11 cellular contexts compared by ENCODE assay signal in genomic region chr10:132987671-132988571, GRCh38. TPM values are rescaled to one million over a fixed set of nuclear protein-coding genes. Genes with fewer than 3 reads are reported as not detected.
A peak's percentile ranks its signal among the peaks of the same experiment; 100 is the strongest.
DNase-seq lines count a peak whose midpoint lies in the region; ATAC-seq, FAIRE-seq and TF ChIP-seq lines count a peak whose summit lies in the region.
"Had no signal": no experiment of that assay in that cellular context is flagged by ENCODE, and none has a peak within 500 bp of the region (broad histone marks: within the 10 kb centered on the region; RNA-seq: fewer than 3 reads in every experiment).

No MANE protein-coding gene starts in this region.

- no peaks in the 10 kb centered on the region for H3K79me2 ChIP-seq in H1 (ENCODE audit: control insufficient read depth in 1 of 2, insufficient read depth in 2 of 2, low read length in 2 of 2)

- POLR2A ChIA-PET in H1 (lab: Charles Lee; ENCODE audit: partially characterized antibody) = no interaction called here

- H2BK120ac ChIP-seq in H1 (replicated peaks; ENCODE audit: low read depth, low read length) (no peak overlapping the region), neuronal stem cell (ENCODE audit: low read depth, low read length) (no peak overlapping the region)

- H3K36me3 ChIP-seq in H1 (ENCODE audit: control insufficient read depth in 2 of 4, insufficient read depth in 4 of 4, low read length in 3 of 4) (no peaks in the 10 kb centered on the region), neuronal stem cell (replicated peaks in 1 of 2; ENCODE audit: control insufficient read depth in 2 of 2, insufficient read depth in 2 of 2, low read length in 2 of 2) (no peaks in the 10 kb centered on the region)
- H3K36me3 ChIP-seq: tibial nerve had no signal

- peak; percentile 81 for DNase-seq in DMS153 (lab: John Stamatoyannopoulos, UW)
- DNase-seq in NCI-H460 (ENCODE audit: extremely low read depth, low read depth) = peak; percentile 86
- no peak for DNase-seq in H1 (ENCODE audit: low read depth in 1 of 2, low spot score in 2 of 2)
- DNase-seq in neuronal stem cell (ENCODE audit: low spot score) = no peak
- no peak for DNase-seq in activated naive CD8-positive, alpha-beta T cell treated with anti-CD3 and anti-CD28 coated beads for 36 hours
- no peak for DNase-seq in NCI-H524 treated with DMSO at 0.1 percent for 48 hours (lab: John Stamatoyannopoulos, UW)
- no peak for DNase-seq in stimulated activated CD4-positive, alpha-beta T cell treated with anti-CD3 and anti-CD28 coated beads, Interleukin-1b, Interleukin-23, amount 100 ng/mL, for 48 hours
- DNase-seq: effector CD4-positive, alpha-beta T cell; NCI-H1092 had no signal

- H3K4me1 ChIP-seq in H1 (replicated peaks in 1 of 4; ENCODE audit: control insufficient read depth in 3 of 4, insufficient read depth in 4 of 4, low read length in 3 of 4) = peaks cover 0 to 9% (median 1%) of the 10 kb centered on the region in 4 experiments; a peak in 1 of 7 replicates
- H3K4me1 ChIP-seq in neuronal stem cell (ENCODE audit: control insufficient read depth in 2 of 2, insufficient read depth in 1 of 2, low read depth in 1 of 2, low read length in 2 of 2) = peaks cover 0 to 2% of the 10 kb centered on the region in 2 donors
- H3K4me1 ChIP-seq: tibial nerve had no signal

- H4K20me1 ChIP-seq in H1 (replicated peaks in 1 of 2; ENCODE audit: control insufficient read depth in 1 of 2, insufficient read depth in 2 of 2, low read length in 2 of 2) = peaks cover 0 to 1% of the 10 kb centered on the region in 2 experiments

- no peak overlapping the region for H4K8ac ChIP-seq in H1 (ENCODE audit: extremely low read depth, insufficient read depth, low read length)
- peak overlapping the region; percentile 72 for H4K8ac ChIP-seq in neuronal stem cell (ENCODE audit: low read depth, low read length)

- no peak for TF ChIP-seq CTCF in H1 (IDR thresholded peaks at IDR 0.05; ENCODE audit: control extremely low read depth in 1 of 3, insufficient read depth in 1 of 3, low read depth in 1 of 3, low read length in 3 of 3)

- H3K9me3 Mint-ChIP-seq in activated naive CD8-positive, alpha-beta T cell treated with anti-CD3 and anti-CD28 coated beads for 36 hours = no peaks in the 10 kb centered on the region

- CTCF ChIA-PET in H1 (lab: Charles Lee; ENCODE audit: partially characterized antibody) = interaction anchor here (0.8 to 1.6 kb wide), 4 partner anchors 18 to 110 kb away, joined by 3 to 4 read pairs (median 3); no protein-coding TSS in a partner anchor

- H3K27me3 Mint-ChIP-seq in activated naive CD8-positive, alpha-beta T cell treated with anti-CD3 and anti-CD28 coated beads for 36 hours = peaks cover 4% of the 10 kb centered on the region

- no peak for ATAC-seq in HG02981 (IDR thresholded peaks at IDR 0.05; ENCODE audit: unreplicated experiment)

- H3K4me3 ChIP-seq in H1 (ENCODE audit: extremely low read depth in 1 of 4, insufficient read depth in 2 of 4, low read depth in 3 of 4, low read length in 4 of 4) (no peak overlapping the region), neuronal stem cell (ENCODE audit: low read length in 2 of 2) (no peak overlapping the region)
- H3K4me3 ChIP-seq: tibial nerve had no signal

- no peak for TF ChIP-seq RAD21 in H1 (IDR thresholded peaks at IDR 0.05 in 1 of 2, conservative IDR thresholded peaks at IDR 0.05 in 1 of 2; ENCODE audit: low read depth in 2 of 2, low read length in 2 of 2)

- H3K79me1 ChIP-seq in H1 (ENCODE audit: low read depth, low read length) (no peaks in the 10 kb centered on the region), neuronal stem cell (ENCODE audit: low read depth, low read length) (peaks cover 2% of the 10 kb centered on the region)

- H2BK20ac ChIP-seq in H1 (ENCODE audit: low read length) = no peak overlapping the region

- H2BK15ac ChIP-seq in H1 (ENCODE audit: low read length) (no peak overlapping the region), neuronal stem cell (ENCODE audit: low read length) (no peak overlapping the region)

- H2BK12ac ChIP-seq in H1 (ENCODE audit: low read depth, low read length) = no peak overlapping the region
- H2BK12ac ChIP-seq in neuronal stem cell (ENCODE audit: low read length) = no peak overlapping the region

- H3K27ac ChIP-seq in H1 (ENCODE audit: low read depth, low read length) (no peak overlapping the region), neuronal stem cell (replicated peaks; ENCODE audit: low read length) (no peak overlapping the region)

- no peak overlapping the region for H4K5ac ChIP-seq in H1 (ENCODE audit: insufficient read length, low read depth, low read length)

- H3K9ac ChIP-seq in H1 (replicated peaks in 1 of 4; ENCODE audit: extremely low read depth in 1 of 4, low read depth in 3 of 4, low read length in 3 of 4) = no peak overlapping the region
- H3K9ac ChIP-seq in neuronal stem cell (ENCODE audit: low read depth, low read length, poor library complexity) = no peak overlapping the region

- H2AK5ac ChIP-seq in H1 (ENCODE audit: low read depth, low read length) (no peak overlapping the region), neuronal stem cell (ENCODE audit: low read depth, low read length) (peak overlapping the region; percentile 28)

- H2AFZ ChIP-seq in H1 (ENCODE audit: low read length) (no peak overlapping the region), neuronal stem cell (ENCODE audit: low read length) (peak overlapping the region; percentile 35)

- no peaks in the 10 kb centered on the region for H3K4me1 Mint-ChIP-seq in activated naive CD8-positive, alpha-beta T cell treated with anti-CD3 and anti-CD28 coated beads for 36 hours

- H3K9me3 ChIP-seq in H1 (ENCODE audit: insufficient read depth in 2 of 2, low read depth in 1 of 2, low read length in 1 of 2) = no peaks in the 10 kb centered on the region
- no peaks in the 10 kb centered on the region for H3K9me3 ChIP-seq in neuronal stem cell (replicated peaks in 1 of 2; ENCODE audit: control insufficient read depth in 2 of 2, insufficient read depth in 1 of 2, low read depth in 1 of 2, low read length in 2 of 2)
- H3K9me3 ChIP-seq: tibial nerve had no signal

- no peak overlapping the region for H3K18ac ChIP-seq in H1 (ENCODE audit: extremely low read depth, low read length)
- peak overlapping the region; percentile 89 for H3K18ac ChIP-seq in neuronal stem cell (ENCODE audit: low read length)

- WGBS in H1 (ENCODE audit: extremely low coverage in 1 of 2, insufficient coverage in 1 of 2, insufficient read length in 1 of 2, insufficient replicate concordance in 2 of 2, low coverage in 1 of 2, low lambda C conversion rate in 2 of 2, missing lambda C conversion rate in 1 of 2), 2 experiments = 94% methylated on average over 22 of the region's 29 CpGs; no CpG with 5 or more reads in 1 of the 2 experiments
- WGBS in neuronal stem cell (ENCODE audit: extremely low coverage in 2 of 2, insufficient read length in 2 of 2, insufficient replicate concordance in 1 of 2), 2 donors = no CpG with 5 or more reads among the region's 29 CpGs

- no peaks in the 10 kb centered on the region for H3K23me2 ChIP-seq in H1 (ENCODE audit: low read depth, low read length)

- H2BK5ac ChIP-seq in H1 (ENCODE audit: low read depth, low read length) = no peak overlapping the region
- no peak overlapping the region for H2BK5ac ChIP-seq in neuronal stem cell (ENCODE audit: low read length)

- H3K27ac Mint-ChIP-seq in activated naive CD8-positive, alpha-beta T cell treated with anti-CD3 and anti-CD28 coated beads for 36 hours = no peak overlapping the region

- no peak overlapping the region for H3K4ac ChIP-seq in H1 (replicated peaks; ENCODE audit: insufficient read length, low read depth, low read length)
- H3K4ac ChIP-seq in neuronal stem cell (ENCODE audit: low read length) = no peak overlapping the region

- TF ChIP-seq EP300 in H1 (IDR thresholded peaks at IDR 0.05; ENCODE audit: borderline replicate concordance in 1 of 2, low read depth in 2 of 2, low read length in 2 of 2) = no peak

- H3K36me3 Mint-ChIP-seq in activated naive CD8-positive, alpha-beta T cell treated with anti-CD3 and anti-CD28 coated beads for 36 hours = no peaks in the 10 kb centered on the region

- TF ChIP-seq POLR2A in H1 (IDR thresholded peaks at IDR 0.05; ENCODE audit: control extremely low read depth in 1 of 2, low read depth in 2 of 2, low read length in 2 of 2) = no peak

- no peak for FAIRE-seq in H1 (lab: Jason Lieb, UNC)

- no peak overlapping the region for H3K4me2 ChIP-seq in H1 (ENCODE audit: insufficient read depth in 1 of 2, low read depth in 2 of 2, low read length in 2 of 2)
- no peak overlapping the region for H3K4me2 ChIP-seq in neuronal stem cell (ENCODE audit: insufficient read depth, low read length, poor library complexity, severe bottlenecking)

- H3K56ac ChIP-seq in H1 (replicated peaks; ENCODE audit: insufficient read length, low read depth, low read length) = no peak overlapping the region

- no peak overlapping the region for H4K91ac ChIP-seq in H1 (replicated peaks; ENCODE audit: insufficient read length, low read length)
- H4K91ac ChIP-seq in neuronal stem cell (ENCODE audit: low read depth, low read length, poor library complexity) = no peak overlapping the region

- H3K23ac ChIP-seq in H1 (ENCODE audit: insufficient read length) (no peak overlapping the region), neuronal stem cell (ENCODE audit: low read depth, low read length, poor library complexity) (peak overlapping the region; percentile 67)

- H3K4me3 Mint-ChIP-seq in activated naive CD8-positive, alpha-beta T cell treated with anti-CD3 and anti-CD28 coated beads for 36 hours = no peak overlapping the region

- H3K14ac ChIP-seq in H1 (ENCODE audit: insufficient read length) (no peak overlapping the region), neuronal stem cell (ENCODE audit: low read length) (peak overlapping the region; percentile 95)

- H3K27me3 ChIP-seq in H1 (replicated peaks in 1 of 4; ENCODE audit: control insufficient read depth in 3 of 4, extremely low read depth in 1 of 4, insufficient read depth in 3 of 4, low read length in 3 of 4) (no peaks in the 10 kb centered on the region), neuronal stem cell (ENCODE audit: control insufficient read depth in 3 of 3, insufficient read depth in 3 of 3, low read depth in 1 of 3, low read length in 3 of 3) (peaks cover 0 to 26% (median 0%) of the 10 kb centered on the region in 3 experiments)

RNA-seq across cellular contexts. Expression of gene CFAP46, which starts 45.6 kb away (rescaled TPM):
- total RNA-seq in NCI-H460 (2014; rRNA removed; shearing (Covaris generic)) = 2.1 and 2.7 TPM in 2 replicates
- 2.2 and 8.6 TPM in 2 replicates for polyA plus RNA-seq in NCI-H460 (2014; cell fraction: nucleus; rRNA removed)
- total RNA-seq in H1 (2021; fragmentation: NEBNext Ultra II Directional; extraction: Animal tissue kit (Norgen Biotek cat#: 25700)) = 3.1 and 4.8 TPM in 2 replicates
- polyA plus RNA-seq in H1 (2011; rRNA removed) = 2.2 and 2.6 TPM in 2 replicates
- polyA plus RNA-seq in H1 (2011; cell fraction: cytosol; rRNA removed) = 2.7 TPM
- 8.9 TPM for polyA plus RNA-seq in H1 (2011; cell fraction: nucleus; rRNA removed)
- polyA plus RNA-seq in H1 (2012, experiment 1 of 2) = 2.5 to 4.7 TPM (median 3.4 TPM) in 4 replicates
- polyA plus RNA-seq in H1 (2012, experiment 2 of 2) = 2.7 TPM
- polyA plus RNA-seq in H1 (2013, experiment 1 of 2) = 2.8 TPM
- polyA plus RNA-seq in H1 (2013, experiment 2 of 2) = 2.5 TPM
- polyA minus RNA-seq in H1 (2011; rRNA and poly(A)+ RNA removed) = 3.9 TPM in 2 replicates
- polyA minus RNA-seq in H1 (2011; cell fraction: cytosol; rRNA and poly(A)+ RNA removed) = 0.29 TPM
- 5.8 TPM for polyA minus RNA-seq in H1 (2011; cell fraction: nucleus; rRNA and poly(A)+ RNA removed)
- 1.5 TPM for polyA plus RNA-seq in neuronal stem cell (2013, experiment 1 of 2)
- polyA plus RNA-seq in neuronal stem cell (2013, experiment 2 of 2) = 1.4 TPM
- total RNA-seq in activated naive CD8-positive, alpha-beta T cell treated with anti-CD3 and anti-CD28 coated beads for 36 hours = 1 to 10 TPM; 1.1 to 1.5 TPM

Comparison
In these comparisons a context has a peak if more than half of its experiments do, and no peak if none do; other contexts are left out.
1. DNase-seq: peak in DMS153 (single experiment) and NCI-H460 (single experiment); none in H1 (0 of 2), neuronal stem cell (single experiment), activated naive CD8-positive, alpha-beta T cell treated with anti-CD3 and anti-CD28 coated beads for 36 hours (single experiment), NCI-H524 treated with DMSO at 0.1 percent for 48 hours (single experiment) and stimulated activated CD4-positive, alpha-beta T cell treated with anti-CD3 and anti-CD28 coated beads, Interleukin-1b, Interleukin-23, amount 100 ng/mL, for 48 hours (single experiment).